19 cellular contexts compared by ENCODE assay signal in the genomic region with DNA sequence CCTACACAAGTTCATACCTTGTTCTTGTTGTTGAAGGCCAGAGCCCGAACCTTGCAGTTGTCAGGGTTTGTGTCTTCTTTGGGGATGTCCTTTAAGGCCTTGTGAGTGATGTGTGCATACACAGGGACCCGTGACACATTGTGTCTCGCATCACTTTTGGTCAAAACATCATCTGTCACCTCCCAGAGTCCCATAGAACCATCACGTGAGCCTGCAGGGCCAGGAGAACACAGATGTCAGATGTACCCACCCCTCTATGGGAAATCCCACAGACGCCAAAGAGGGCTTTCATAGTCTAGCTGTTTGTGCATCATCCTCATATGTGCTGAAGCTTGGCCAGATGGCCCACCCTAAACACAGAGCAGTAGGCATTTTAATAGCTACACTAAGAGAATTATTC. TPM values are rescaled to one million over a fixed set of nuclear protein-coding genes. Genes with fewer than 3 reads are reported as not detected.
DNase-seq lines count a peak whose midpoint lies in the region; ATAC-seq and TF ChIP-seq lines count a peak whose summit lies in the region.
"Had no signal": no experiment of that assay in that cellular context is flagged by ENCODE, and none has a peak within 500 bp of the region (broad histone marks: within the 10 kb centered on the region; RNA-seq: fewer than 3 reads in every experiment).

No MANE protein-coding gene starts in this region.

- TF ChIP-seq EP300 in esophagus muscularis mucosa (IDR thresholded peaks at IDR 0.05) = no peak

- peaks cover 12% of the 10 kb centered on the region for H3F3A ChIP-seq in SU-DHL-6 (ENCODE audit: insufficient read depth)

- no peaks in the 10 kb centered on the region for H3K9me2 ChIP-seq in SU-DHL-6 (replicated peaks; ENCODE audit: insufficient read depth, low read length)

- ATAC-seq in GM18505 (IDR thresholded peaks at IDR 0.05; ENCODE audit: unreplicated experiment) = peak; percentile 39
- ATAC-seq in GM21423 (IDR thresholded peaks at IDR 0.05; ENCODE audit: unreplicated experiment) = peak; percentile 45
- ATAC-seq in HG03039 (IDR thresholded peaks at IDR 0.05; ENCODE audit: unreplicated experiment) = peak; percentile 54
- ATAC-seq in Right ventricle myocardium inferior = no peak
- ATAC-seq: PC-3, sciatic nerve had no signal

- H3K4me3 ChIP-seq in SU-DHL-6 (ENCODE audit: insufficient read depth, low read length, poor library complexity, severe bottlenecking) (no peak overlapping the region), esophagus muscularis mucosa (no peak overlapping the region), WERI-Rb-1 (ENCODE audit: low read depth, low read length) (no peak overlapping the region)
- H3K4me3 ChIP-seq: cardiac muscle cell, lung had no signal

- H4K20me1 ChIP-seq in SU-DHL-6 (ENCODE audit: low read depth, low read length) = no peaks in the 10 kb centered on the region

- DNase-seq in esophagus muscularis mucosa (ENCODE audit: extremely low spot score) = no peak
- DNase-seq in WERI-Rb-1 = no peak
- no peak for DNase-seq in activated T-cell treated with anti-CD3 and anti-CD28 coated beads for 4 hours
- no peak for DNase-seq in Right ventricle myocardium inferior (ENCODE audit: missing footprints)
- DNase-seq: activated CD4-positive, CD25-positive, alpha-beta regulatory T cell treated with anti-CD3 and anti-CD28 coated beads, Interleukin-2, amount 50 U/mL, for 72 hours; activated naive CD8-positive, alpha-beta T cell treated with anti-CD3 and anti-CD28 coated beads, Interleukin-2, amount 10 ng/mL, durations not matched to agents 7 days and 5 days; activated T-cell treated with anti-CD3 and anti-CD28 coated beads, Interleukin-2, amount 50 U/mL, for 24 hours; DMS79 treated with DMSO at 0.1 percent for 48 hours; foreskin fibroblast; NCI-H446; PC-3; stimulated activated naive CD4-positive, alpha-beta T cell treated with Interleukin-2 at 50 U/mL for 16 hours had no signal

- peak overlapping the region; percentile 86 for H3K27ac ChIP-seq in SU-DHL-6 (ENCODE audit: low read depth, low read length)
- no peak overlapping the region for H3K27ac ChIP-seq in esophagus muscularis mucosa (replicated peaks in 1 of 4)
- no peak overlapping the region for H3K27ac ChIP-seq in WERI-Rb-1
- H3K27ac ChIP-seq: cardiac muscle cell had no signal

- H3K36me3 ChIP-seq in SU-DHL-6 (ENCODE audit: low read length) (peaks cover 14% of the 10 kb centered on the region; the same call in 1 of the 2 replicates), esophagus muscularis mucosa (peaks cover 73 to 98% (median 92%) of the 10 kb centered on the region in 4 donors), WERI-Rb-1 (peaks cover 69% of the 10 kb centered on the region)

- TF ChIP-seq POLR2A in GM18505 (IDR thresholded peaks at IDR 0.05; ENCODE audit: borderline replicate concordance, extremely low read depth, insufficient read depth, insufficient read length) = no peak
- TF ChIP-seq POLR2A in esophagus muscularis mucosa (IDR thresholded peaks at IDR 0.05; ENCODE audit: low read depth) = no peak

- H3K27me3 ChIP-seq in SU-DHL-6 (ENCODE audit: low read length) (no peaks in the 10 kb centered on the region), esophagus muscularis mucosa (no peaks in the 10 kb centered on the region), WERI-Rb-1 (ENCODE audit: insufficient read depth, low read depth, severe bottlenecking) (no peaks in the 10 kb centered on the region)
- H3K27me3 ChIP-seq: cardiac muscle cell had no signal

- H3K4me2 ChIP-seq in SU-DHL-6 (ENCODE audit: low read depth, low read length, poor library complexity, severe bottlenecking) = peak overlapping the region; percentile 43

- H3K9me3 ChIP-seq in SU-DHL-6 (ENCODE audit: insufficient read depth, low read length) (no peaks in the 10 kb centered on the region), esophagus muscularis mucosa (no peaks in the 10 kb centered on the region), WERI-Rb-1 (ENCODE audit: severe bottlenecking) (no peaks in the 10 kb centered on the region)

- H3K9ac ChIP-seq in SU-DHL-6 (ENCODE audit: low read length) = peak overlapping the region; percentile 28

- peaks cover 0 to 3% (median 0%) of the 10 kb centered on the region in 4 donors for H3K4me1 ChIP-seq in esophagus muscularis mucosa

- H3K79me2 ChIP-seq in SU-DHL-6 (ENCODE audit: insufficient read depth, low read length) = no peaks in the 10 kb centered on the region

- 87% methylated on average over 5 of the region's 5 CpGs for WGBS in esophagus muscularis mucosa

- no peak overlapping the region for H2AFZ ChIP-seq in SU-DHL-6 (ENCODE audit: low read depth, low read length, severe bottlenecking)

- intact Hi-C loops in esophagus muscularis mucosa (cut with DNase I) = no loop called here
- intact Hi-C loops in Right ventricle myocardium inferior (cut with DNase I) = no loop called here

- TF ChIP-seq CTCF in SU-DHL-6 (IDR thresholded peaks at IDR 0.05; ENCODE audit: insufficient read depth, low read length, poor library complexity, severe bottlenecking) = no peak
- no peak for TF ChIP-seq CTCF in esophagus muscularis mucosa (IDR thresholded peaks at IDR 0.05)
- no peak for TF ChIP-seq CTCF in WERI-Rb-1 (IDR thresholded peaks at IDR 0.05; ENCODE audit: low read depth, low read length)

RNA-seq across cellular contexts. Expression of a gene that starts 28.2 kb away (rescaled TPM):
- total RNA-seq in esophagus muscularis mucosa (10 to 100 TPM; 17.9 to 25.0 (median 21.9) TPM), Right ventricle myocardium inferior (17.6 TPM)

RNA-seq across cellular contexts. Expression of a gene that starts 49.6 kb away (rescaled TPM):
- total RNA-seq in esophagus muscularis mucosa (10 to 100 TPM; 31.0 to 49.6 (median 37.6) TPM), Right ventricle myocardium inferior (28.9 TPM)
